In genomic region chr7:98203261-98203963, GRCh38 we compare ENCODE assay signal across 10 cellular contexts. TPM values are rescaled to one million over a fixed set of nuclear protein-coding genes. Genes with fewer than 3 reads are reported as not detected.
DNase-seq lines count a peak whose midpoint lies in the region; ATAC-seq and TF ChIP-seq lines count a peak whose summit lies in the region.
"Had no signal": no experiment of that assay in that cellular context is flagged by ENCODE, and none has a peak within 500 bp of the region (broad histone marks: within the 10 kb centered on the region; RNA-seq: fewer than 3 reads in every experiment).

No MANE protein-coding gene starts in this region.

- H3K27me3 ChIP-seq in CD4-positive, CD25-positive, alpha-beta regulatory T cell (ENCODE audit: control insufficient read depth, insufficient read depth, low read length) = no peaks in the 10 kb centered on the region
- H3K27me3 ChIP-seq in HAP-1 (ENCODE audit: low read depth) = no peaks in the 10 kb centered on the region
- H3K27me3 ChIP-seq in endodermal cell (ENCODE audit: control insufficient read depth, insufficient read depth, low read length, poor library complexity, severe bottlenecking) = no peaks in the 10 kb centered on the region

- ATAC-seq in CD4-positive, CD25-positive, alpha-beta regulatory T cell (ENCODE audit: low read depth in 2 of 2) = no peak
- peak; percentile 27 for ATAC-seq in GM18858 (IDR thresholded peaks at IDR 0.05; ENCODE audit: unreplicated experiment)
- ATAC-seq in HG02759 (IDR thresholded peaks at IDR 0.05; ENCODE audit: unreplicated experiment) = peak; percentile 45
- peak in 2 of 4 experiments; percentile 14 to 23 for ATAC-seq in T-cell (replicated peaks in 1 of 4)
- no peak for ATAC-seq in HG03280 (IDR thresholded peaks at IDR 0.05; ENCODE audit: unreplicated experiment)

- H3K27ac Mint-ChIP-seq in CD4-positive, CD25-positive, alpha-beta regulatory T cell = peak overlapping the region; percentile 82 to 98 (median 86)
- H3K27ac Mint-ChIP-seq in T-cell = peak overlapping the region; percentile 72 to 94
- no peak overlapping the region for H3K27ac Mint-ChIP-seq in endodermal cell

- no peak overlapping the region for H3K9ac ChIP-seq in endodermal cell (ENCODE audit: extremely low read depth, low read length, poor library complexity, severe bottlenecking)

- no peak for DNase-seq in CD4-positive, CD25-positive, alpha-beta regulatory T cell
- DNase-seq in T-cell (no peak), HAP-1 (ENCODE audit: low spot score in 2 of 2) (no peak), NCI-H1105 (lab: John Stamatoyannopoulos, UW) (no peak), endodermal cell (no peak)
- DNase-seq: NCI-H2171 treated with DMSO at 0.1 percent for 48 hours had no signal

- in situ Hi-C loops in HAP-1 (cut with MboI; ENCODE audit: low sequenced_read_pairs) = no loop called here

- POLR2A ChIA-PET in T-cell (lab: Charles Lee) = interaction anchor here (0.6 kb wide), 2 partner anchors 243 to 696 kb away, joined by 4 read pairs; no protein-coding TSS in a partner anchor

- TF ChIP-seq CTCF in endodermal cell (conservative IDR thresholded peaks at IDR 0.05) = no peak

- peak overlapping the region; percentile 48 for H3K27ac ChIP-seq in CD4-positive, CD25-positive, alpha-beta regulatory T cell (ENCODE audit: insufficient read depth, low read length, poor library complexity, severe bottlenecking)
- no peak overlapping the region for H3K27ac ChIP-seq in endodermal cell (ENCODE audit: low read depth, low read length)
- H3K27ac ChIP-seq: coronary artery had no signal

- H3K4me1 ChIP-seq in CD4-positive, CD25-positive, alpha-beta regulatory T cell (ENCODE audit: control insufficient read depth, insufficient read depth, low read length, poor library complexity, severe bottlenecking) = peaks cover 42% of the 10 kb centered on the region
- H3K4me1 ChIP-seq in HAP-1 (no peaks in the 10 kb centered on the region), endodermal cell (ENCODE audit: control insufficient read depth, insufficient read depth, low read length) (no peaks in the 10 kb centered on the region)

- H3K9me3 Mint-ChIP-seq in CD4-positive, CD25-positive, alpha-beta regulatory T cell = peaks cover 0 to 6% (median 3%) of the 10 kb centered on the region in 7 donors
- H3K9me3 Mint-ChIP-seq in T-cell = peaks cover 0 to 6% (median 0%) of the 10 kb centered on the region in 3 donors
- no peaks in the 10 kb centered on the region for H3K9me3 Mint-ChIP-seq in endodermal cell

- no peak overlapping the region for H3K4me3 ChIP-seq in CD4-positive, CD25-positive, alpha-beta regulatory T cell (ENCODE audit: low read depth, low read length)
- H3K4me3 ChIP-seq in HAP-1 = no peak overlapping the region
- no peak overlapping the region for H3K4me3 ChIP-seq in endodermal cell (ENCODE audit: low read length)
- H3K4me3 ChIP-seq: coronary artery had no signal

- H3K36me3 Mint-ChIP-seq in CD4-positive, CD25-positive, alpha-beta regulatory T cell = peaks cover 31% of the 10 kb centered on the region
- peaks cover 37% of the 10 kb centered on the region for H3K36me3 Mint-ChIP-seq in T-cell
- peaks cover 23% of the 10 kb centered on the region for H3K36me3 Mint-ChIP-seq in endodermal cell (ENCODE audit: low read depth)

- no peaks in the 10 kb centered on the region for H3K27me3 Mint-ChIP-seq in CD4-positive, CD25-positive, alpha-beta regulatory T cell
- H3K27me3 Mint-ChIP-seq in T-cell = no peaks in the 10 kb centered on the region
- H3K27me3 Mint-ChIP-seq in endodermal cell (ENCODE audit: insufficient read depth) = no peaks in the 10 kb centered on the region

- H3K36me3 ChIP-seq in CD4-positive, CD25-positive, alpha-beta regulatory T cell (ENCODE audit: control insufficient read depth, insufficient read depth, low read length) = peaks cover 35% of the 10 kb centered on the region
- peaks cover 9% of the 10 kb centered on the region; the same call in 1 of the 2 replicates for H3K36me3 ChIP-seq in HAP-1 (replicated peaks)
- peaks cover 12% of the 10 kb centered on the region for H3K36me3 ChIP-seq in endodermal cell (ENCODE audit: control insufficient read depth, insufficient read depth, low read length)

- H3K9me3 ChIP-seq in CD4-positive, CD25-positive, alpha-beta regulatory T cell (ENCODE audit: control insufficient read depth in 2 of 2, low read length in 2 of 2) = no peaks in the 10 kb centered on the region
- no peaks in the 10 kb centered on the region for H3K9me3 ChIP-seq in HAP-1
- H3K9me3 ChIP-seq in endodermal cell (ENCODE audit: control insufficient read depth, low read length) = no peaks in the 10 kb centered on the region

- 96% methylated on average over 17 to 27 of the region's 28 CpGs for WGBS in endodermal cell (ENCODE audit: insufficient coverage in 1 of 2, insufficient read length in 1 of 2), 2 experiments

- peaks cover 29 to 61% (median 37%) of the 10 kb centered on the region in 4 donors for H3K4me1 Mint-ChIP-seq in CD4-positive, CD25-positive, alpha-beta regulatory T cell
- H3K4me1 Mint-ChIP-seq in T-cell (peaks cover 54 to 72% (median 60%) of the 10 kb centered on the region in 3 donors), endodermal cell (no peaks in the 10 kb centered on the region)

- H3K4me3 Mint-ChIP-seq in CD4-positive, CD25-positive, alpha-beta regulatory T cell = peak overlapping the region in 3 of 4 donors; percentile 47 to 56 (median 50)
- H3K4me3 Mint-ChIP-seq in T-cell (peak overlapping the region in 2 of 3 donors; percentile 28 to 83), endodermal cell (no peak overlapping the region)

- CTCF ChIA-PET in T-cell (lab: Charles Lee) = interaction anchor here in 1 of 2 donors (0.5 to 1.4 kb wide), 2 partner anchors 37 to 232 kb away, joined by 4 to 5 read pairs; no protein-coding TSS in a partner anchor

RNA-seq across cellular contexts. Expression of gene BHLHA15, which starts 7.8 kb away (rescaled TPM):
- total RNA-seq in CD4-positive, CD25-positive, alpha-beta regulatory T cell = not detected
- polyA plus RNA-seq in CD4-positive, CD25-positive, alpha-beta regulatory T cell = not detected
- under 1 TPM in 1 of 5 donors, not detected in 4; 0.55 TPM for total RNA-seq in T-cell
- under 1 TPM; 0.86 to 0.95 TPM for total RNA-seq in endodermal cell
- polyA plus RNA-seq in endodermal cell (2013, experiment 1 of 2) = not detected
- not detected for polyA plus RNA-seq in endodermal cell (2013, experiment 2 of 2)

RNA-seq across cellular contexts. Expression of gene TECPR1, which starts 48.6 kb away (rescaled TPM):
- total RNA-seq in CD4-positive, CD25-positive, alpha-beta regulatory T cell = 118 TPM
- polyA plus RNA-seq in CD4-positive, CD25-positive, alpha-beta regulatory T cell = 10 to 100 TPM; 11.0 to 21.3 (median 15.7) TPM
- total RNA-seq in T-cell = 100 to 1,000 TPM; 118 to 192 (median 162) TPM
- 10 to 100 TPM; 27.2 to 32.0 TPM for total RNA-seq in endodermal cell
- 18.7 TPM for polyA plus RNA-seq in endodermal cell (2013, experiment 1 of 2)
- polyA plus RNA-seq in endodermal cell (2013, experiment 2 of 2) = 19.2 TPM

Comparison
In these comparisons a context has a peak if more than half of its experiments do, and no peak if none do; other contexts are left out.
1. ATAC-seq: peak in GM18858 (single experiment) and HG02759 (single experiment); none in CD4-positive, CD25-positive, alpha-beta regulatory T cell (0 of 2) and HG03280 (single experiment).